19 cellular contexts compared by ENCODE assay signal in genomic region chr18:23126352-23127056, GRCh38. TPM values are rescaled to one million over a fixed set of nuclear protein-coding genes. Genes with fewer than 3 reads are reported as not detected.
A peak's percentile ranks its signal among the peaks of the same experiment; 100 is the strongest.
DNase-seq lines count a peak whose midpoint lies in the region; ATAC-seq lines count a peak whose summit lies in the region.
"Had no signal": no experiment of that assay in that cellular context is flagged by ENCODE, and none has a peak within 500 bp of the region (broad histone marks: within the 10 kb centered on the region; RNA-seq: fewer than 3 reads in every experiment).

No MANE protein-coding gene starts in this region.

- peak; percentile 57 for ATAC-seq in esophagus mucosa
- ATAC-seq: activated T-cell treated with anti-CD3 and anti-CD28 coated beads, Interleukin-2, amount 50 U/mL, for 72 hours; SK-N-SH treated with all-trans-retinoic acid at 6 μM for 48 hours had no signal

- peak; percentile 32 for DNase-seq in NCI-H748 (lab: John Stamatoyannopoulos, UW; ENCODE audit: unreplicated experiment)
- no peak for DNase-seq in NCI-H748 treated with DMSO at 0.1 percent for 48 hours (lab: John Stamatoyannopoulos, UW)
- DNase-seq in NCI-H2227 treated with DMSO at 0.1 percent for 48 hours (lab: John Stamatoyannopoulos, UW): peak; percentile 32
- DNase-seq in superior temporal gyrus (ENCODE audit: extremely low spot score): peak; percentile 14
- DNase-seq in RPMI8226: no peak
- DNase-seq in ecto neural progenitor cell (ENCODE audit: low spot score): no peak
- DNase-seq in UCSD-AML1 (lab: John Stamatoyannopoulos, UW; ENCODE audit: unreplicated experiment): no peak
- DNase-seq: activated CD4-positive, alpha-beta memory T cell treated with anti-CD3 and anti-CD28 coated beads, Interleukin-2, amount 10 ng/mL, durations not matched to agents 7 days and 5 days; activated T-cell treated with anti-CD3 and anti-CD28 coated beads, Interleukin-2, amount 50 U/mL, for 72 hours; caudate nucleus; GDM1; glutamatergic neuron; kidney; MM.1S; NCI-H2171 treated with DMSO at 0.1 percent for 48 hours; NK-92 treated with Interleukin-12 subunit alpha and Interleukin-12 subunit beta, amount 100 ng/mL, for 24 hours; stimulated activated CD4-positive, alpha-beta T cell treated with anti-CD3 and anti-CD28 coated beads, Interleukin-4, amount 100 ng/mL, for 4 hours had no signal

RNA-seq across cellular contexts. Expression of gene CABLES1, which starts 8.8 kb away (rescaled TPM):
- total RNA-seq in esophagus mucosa: 7.8 TPM

Comparison
In these comparisons a context has a peak if more than half of its experiments do, and no peak if none do; other contexts are left out.
1. DNase-seq: peak in NCI-H748 (single experiment), NCI-H2227 treated with DMSO at 0.1 percent for 48 hours (single experiment) and superior temporal gyrus (single experiment); none in NCI-H748 treated with DMSO at 0.1 percent for 48 hours (single experiment), RPMI8226 (single experiment), ecto neural progenitor cell (single experiment) and UCSD-AML1 (single experiment).